ENCODE assay signal across 15 cellular contexts in the genomic region with DNA sequence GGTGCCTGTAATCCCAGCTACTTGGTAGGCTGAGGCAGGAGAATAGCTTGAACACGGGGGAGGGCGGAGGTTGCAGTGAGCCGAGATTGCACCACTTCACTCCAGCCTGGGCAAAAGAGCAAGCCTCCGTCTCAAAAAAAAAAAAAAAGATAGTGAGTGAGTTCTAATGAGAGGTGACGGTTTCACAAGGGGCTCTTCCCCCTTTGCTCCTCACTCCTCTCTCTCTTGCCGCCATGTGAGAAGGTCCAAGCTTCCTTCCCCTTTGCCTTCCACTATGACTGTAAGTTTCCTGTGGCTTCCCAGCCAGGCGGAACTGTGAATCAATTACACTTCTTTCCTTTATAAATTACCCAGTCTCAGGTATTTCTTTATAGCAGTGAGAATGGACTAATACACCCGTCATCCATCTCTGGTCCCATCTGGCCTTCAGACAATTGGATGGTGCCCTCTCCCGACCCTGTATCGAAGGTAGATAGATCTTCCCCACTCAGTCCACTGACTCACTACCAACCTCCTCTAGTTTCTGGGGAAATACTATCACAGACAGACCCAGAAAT. TPM values are rescaled to one million over a fixed set of nuclear protein-coding genes. Genes with fewer than 3 reads are reported as not detected.
DNase-seq lines count a peak whose midpoint lies in the region; ATAC-seq and TF ChIP-seq lines count a peak whose summit lies in the region.
"Had no signal": no experiment of that assay in that cellular context is flagged by ENCODE, and none has a peak within 500 bp of the region (broad histone marks: within the 10 kb centered on the region; RNA-seq: fewer than 3 reads in every experiment).

No MANE protein-coding gene starts in this region.

- BruUV-seq in Caco-2 (replicated peaks; lab: Mats Ljungman, UMichigan): no TSS peak

- no peaks in the 10 kb centered on the region for H3K36me3 Mint-ChIP-seq in IgD-negative memory B cell
- peaks cover 15% of the 10 kb centered on the region for H3K36me3 Mint-ChIP-seq in Caco-2 (ENCODE audit: insufficient read depth, unreplicated experiment)

- CTCF ChIA-PET in Caco-2 (lab: Charles Lee) (no interaction called here), GM10248 (lab: Yijun Ruan, JAX) (interaction anchor here (0.7 to 1.0 kb wide), 2 partner anchors 9 to 773 kb away, joined by 3 read pairs; no protein-coding TSS in a partner anchor)

- peak overlapping the region; percentile 60 for H3K4me2 ChIP-seq in BLaER1

- peaks cover 16 to 19% (median 19%) of the 10 kb centered on the region in 3 donors for H3K4me1 Mint-ChIP-seq in IgD-negative memory B cell
- peaks cover 13% of the 10 kb centered on the region for H3K4me1 Mint-ChIP-seq in Caco-2 (ENCODE audit: low read depth, unreplicated experiment)

- H3K4me3 ChIP-seq in BLaER1: no peak overlapping the region
- no peak overlapping the region for H3K4me3 ChIP-seq in Caco-2 (ENCODE audit: low read depth, low read length)
- H3K4me3 ChIP-seq: ovary had no signal

- no peaks in the 10 kb centered on the region for H4K20me1 ChIP-seq in BLaER1

- H3K27ac Mint-ChIP-seq in IgD-negative memory B cell (peak overlapping the region; percentile 28 to 88 (median 84)), Caco-2 (ENCODE audit: unreplicated experiment) (no peak overlapping the region)
- H3K27ac Mint-ChIP-seq: T-cell had no signal

- DNase-seq in Caco-2 (no peak), COR-L47 (lab: John Stamatoyannopoulos, UW) (no peak), GM10248 (ENCODE audit: extremely low spot score) (no peak), AG08395 (ENCODE audit: low spot score) (no peak)
- DNase-seq: brain microvascular endothelial cell; kidney; NCI-H1092 treated with DMSO at 0.1 percent for 48 hours; NCI-H526 treated with DMSO at 0.1 percent for 48 hours; ovary; stimulated activated CD4-positive, alpha-beta T cell treated with anti-CD3 and anti-CD28 coated beads, Interleukin-2, amount 100 ng/mL, for 48 hours had no signal

- no peak for TF ChIP-seq CTCF in Caco-2 (IDR thresholded peaks at IDR 0.05; ENCODE audit: insufficient read depth in 1 of 2, low read depth in 1 of 2, low read length in 1 of 2, severe bottlenecking in 1 of 2, unreplicated experiment in 1 of 2)
- no peak for TF ChIP-seq CTCF in GM10248 (IDR thresholded peaks at IDR 0.05; ENCODE audit: control extremely low read depth, extremely low read depth, low read depth, missing control alignments)

- POLR2A ChIA-PET in Caco-2 (lab: Charles Lee): no interaction called here
- POLR2A ChIA-PET in GM10248 (lab: Yijun Ruan, JAX): no interaction called here

- H3K36me3 ChIP-seq in BLaER1 (no peaks in the 10 kb centered on the region), Caco-2 (ENCODE audit: control insufficient read depth, insufficient read depth, low read length) (no peaks in the 10 kb centered on the region)
- H3K36me3 ChIP-seq: brain microvascular endothelial cell, ovary had no signal

- no peaks in the 10 kb centered on the region for H3K27me3 Mint-ChIP-seq in IgD-negative memory B cell
- H3K27me3 Mint-ChIP-seq in Caco-2 (ENCODE audit: insufficient read depth, unreplicated experiment): no peaks in the 10 kb centered on the region
- H3K27me3 Mint-ChIP-seq: T-cell had no signal

- ATAC-seq in GM19463 (IDR thresholded peaks at IDR 0.05; ENCODE audit: unreplicated experiment) (peak; percentile 63), esophagus mucosa (peak; percentile 15)
- ATAC-seq: T-cell had no signal

- H3K27ac ChIP-seq in BLaER1: peak overlapping the region; percentile 67
- H3K27ac ChIP-seq: brain microvascular endothelial cell, ovary had no signal

- peak overlapping the region; percentile 6; the same call in 1 of the 2 replicates for H3K9ac ChIP-seq in BLaER1

- H3K27me3 ChIP-seq in BLaER1 (no peaks in the 10 kb centered on the region), Caco-2 (replicated peaks; ENCODE audit: control insufficient read depth, insufficient read depth, low read length) (no peaks in the 10 kb centered on the region)
- H3K27me3 ChIP-seq: brain microvascular endothelial cell, ovary had no signal

- H3K9me3 Mint-ChIP-seq in IgD-negative memory B cell (no peaks in the 10 kb centered on the region), Caco-2 (ENCODE audit: unreplicated experiment) (no peaks in the 10 kb centered on the region)
- H3K9me3 Mint-ChIP-seq: T-cell had no signal

- intact Hi-C loops in Caco-2 (cut with micrococcal nuclease; ENCODE audit: unreplicated experiment): no loop called here

- H3K4me1 ChIP-seq in BLaER1: peaks cover 72% of the 10 kb centered on the region
- peaks cover 29% of the 10 kb centered on the region for H3K4me1 ChIP-seq in Caco-2

- peak overlapping the region; percentile 3 to 85 (median 40) for H3K4me3 Mint-ChIP-seq in IgD-negative memory B cell
- H3K4me3 Mint-ChIP-seq in Caco-2 (ENCODE audit: unreplicated experiment): no peak overlapping the region
- H3K4me3 Mint-ChIP-seq: T-cell had no signal

- peaks cover 18% of the 10 kb centered on the region for H3K9me3 ChIP-seq in BLaER1
- peaks cover 5% of the 10 kb centered on the region; the same call in 1 of the 2 replicates for H3K9me3 ChIP-seq in Caco-2
- H3K9me3 ChIP-seq: ovary had no signal

RNA-seq across cellular contexts. Expression of a gene that starts 27.0 kb away (rescaled TPM):
- 1.2 TPM for polyA plus RNA-seq in IgD-negative memory B cell
- total RNA-seq in esophagus mucosa: 52.8 TPM
- 31.0 and 33.6 TPM in 2 replicates for total RNA-seq in Caco-2 (2022)

RNA-seq across cellular contexts. Expression of a gene that starts 55.8 kb away (rescaled TPM):
- polyA plus RNA-seq in IgD-negative memory B cell: 0.93 TPM
- total RNA-seq in esophagus mucosa (16.1 TPM), Caco-2 (2022) (15.0 and 15.5 TPM in 2 replicates)
